Comparison of ENCODE assay signal across 30 cellular contexts in the genomic region with DNA sequence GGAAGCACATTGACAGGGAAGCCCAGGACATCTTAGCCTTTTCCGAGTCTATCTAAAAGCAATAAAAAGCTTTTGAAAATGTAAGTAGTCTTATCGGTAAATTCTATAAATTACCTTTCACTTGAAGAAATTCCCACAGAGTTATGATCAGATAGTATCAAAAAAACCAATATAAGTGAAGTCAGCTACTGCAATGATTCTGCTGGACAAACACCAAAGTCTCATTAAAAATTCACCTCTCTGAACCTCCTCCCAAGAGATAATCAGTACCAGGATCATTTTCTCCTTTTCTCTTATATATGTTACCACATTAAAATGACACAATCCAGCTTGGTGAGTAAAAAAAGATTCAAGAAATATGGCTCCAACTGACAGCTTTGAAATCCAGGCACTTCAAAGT.
"Had no signal": no experiment of that assay in that cellular context is flagged by ENCODE, and none has a peak within 500 bp of the region (broad histone marks: within the 10 kb centered on the region; RNA-seq: fewer than 3 reads in every experiment).

No MANE protein-coding gene starts in this region.

- H3K4me1 ChIP-seq: ascending aorta, body of pancreas, breast epithelium had no signal

- DNase-seq: activated effector memory CD4-positive, alpha-beta T cell treated with anti-CD3 and anti-CD28 coated beads, Interleukin-2, amount 50 U/mL, for 16 hours; activated effector memory CD4-positive, alpha-beta T cell treated with Interleukin-2 at 50 U/mL for 16 hours; activated gamma-delta T cell; activated gamma-delta T cell treated with Interleukin-2 at 50 U/mL for 16 hours; activated naive CD4-positive, alpha-beta T cell; activated naive CD4-positive, alpha-beta T cell treated with anti-CD3 and anti-CD28 coated beads for 36 hours; activated naive CD4-positive, alpha-beta T cell treated with anti-CD3 and anti-CD28 coated beads, Interleukin-2, amount 10 ng/mL, durations not matched to agents 7 days and 5 days; activated naive CD4-positive, alpha-beta T cell treated with anti-CD3 and anti-CD28 coated beads, Interleukin-2, amount 50 U/mL, for 16 hours; activated naive CD4-positive, alpha-beta T cell treated with Interleukin-2 at 50 U/mL for 16 hours; activated naive CD8-positive, alpha-beta T cell treated with anti-CD3 and anti-CD28 coated beads for 36 hours; activated naive CD8-positive, alpha-beta T cell treated with anti-CD3 and anti-CD28 coated beads, Interleukin-2, amount 10 ng/mL, durations not matched to agents 7 days and 5 days; activated naive CD8-positive, alpha-beta T cell treated with anti-CD3 and anti-CD28 coated beads, Interleukin-2, amount 50 U/mL, for 24 hours; activated T-cell treated with anti-CD3 and anti-CD28 coated beads, Interleukin-2, amount 50 U/mL, for 1 hour; activated T-cell treated with anti-CD3 and anti-CD28 coated beads, Interleukin-2, amount 50 U/mL, for 24 hours; activated T-cell treated with anti-CD3 and anti-CD28 coated beads, Interleukin-2, amount 50 U/mL, for 4 hours; activated T-cell treated with anti-CD3 and anti-CD28 coated beads, Interleukin-2, amount 50 U/mL, for 48 hours; activated T-cell treated with anti-CD3 and anti-CD28 coated beads, Interleukin-2, amount 50 U/mL, for 72 hours; adrenal gland; amniotic stem cell; amygdala; anterior cingulate cortex; aorta; body of pancreas; brain microvascular endothelial cell; caudate nucleus; central memory CD4-positive, alpha-beta T cell; cerebellar nuclear complex had no signal

- H3K9me3 ChIP-seq: adrenal gland, ascending aorta, body of pancreas, breast epithelium had no signal

- H3K27me3 ChIP-seq: adrenal gland, ascending aorta, body of pancreas, brain microvascular endothelial cell, breast epithelium, cardiac muscle cell had no signal

- H3K27ac ChIP-seq: adrenal gland, ascending aorta, body of pancreas, brain microvascular endothelial cell, breast epithelium, cardiac muscle cell had no signal

- H3K36me3 ChIP-seq: adrenal gland, ascending aorta, brain microvascular endothelial cell, breast epithelium, cardiac muscle cell had no signal

- H3K4me3 ChIP-seq: adrenal gland, ascending aorta, body of pancreas, breast epithelium, cardiac muscle cell had no signal
